In genomic region chr5:179421156-179421895, GRCh38 we compare ENCODE assay signal across 21 cellular contexts.
"Had no signal": no experiment of that assay in that cellular context is flagged by ENCODE, and none has a peak within 500 bp of the region (broad histone marks: within the 10 kb centered on the region; RNA-seq: fewer than 3 reads in every experiment).

No MANE protein-coding gene starts in this region.

- H3K4me1 Mint-ChIP-seq: activated CD4-positive, alpha-beta memory T cell treated with anti-CD3 and anti-CD28 coated beads, Interleukin-2, amount 10 ng/mL, durations not matched to agents 7 days and 5 days; activated CD4-positive, alpha-beta T cell treated with anti-CD3 and anti-CD28 coated beads for 36 hours; stimulated activated naive CD8-positive, alpha-beta T cell treated with anti-CD3 and anti-CD28 coated beads, Interleukin-15, amount 100 ng/mL, for 72 hours had no signal

- H3K9me3 ChIP-seq: colonic mucosa, ovary, right lobe of liver, spleen, testis had no signal

- H3K27me3 ChIP-seq: colonic mucosa, foreskin keratinocyte, ovary, right lobe of liver, testis had no signal

- H3K4me3 Mint-ChIP-seq: activated CD4-positive, alpha-beta memory T cell treated with anti-CD3 and anti-CD28 coated beads, Interleukin-2, amount 10 ng/mL, durations not matched to agents 7 days and 5 days; activated CD4-positive, alpha-beta T cell treated with anti-CD3 and anti-CD28 coated beads for 36 hours; activated naive CD8-positive, alpha-beta T cell; stimulated activated naive CD8-positive, alpha-beta T cell treated with anti-CD3 and anti-CD28 coated beads, Interleukin-15, amount 100 ng/mL, for 72 hours; T-helper 1 cell treated with Interleukin-12 subunit alpha and Interleukin-12 subunit beta and Interleukin-4 antibody, amounts not matched to agents 30 μg/mL and 1 μg/mL, for 36 hours had no signal

- H3K9me3 Mint-ChIP-seq: activated CD4-positive, alpha-beta memory T cell treated with anti-CD3 and anti-CD28 coated beads, Interleukin-2, amount 10 ng/mL, durations not matched to agents 7 days and 5 days; stimulated activated naive CD8-positive, alpha-beta T cell treated with anti-CD3 and anti-CD28 coated beads, Interleukin-15, amount 100 ng/mL, for 72 hours; T-helper 1 cell treated with Interleukin-12 subunit alpha and Interleukin-12 subunit beta and Interleukin-4 antibody, amounts not matched to agents 30 μg/mL and 1 μg/mL, for 36 hours had no signal

- DNase-seq: activated CD4-positive, alpha-beta memory T cell treated with anti-CD3 and anti-CD28 coated beads, Interleukin-2, amount 10 ng/mL, durations not matched to agents 7 days and 5 days; activated CD4-positive, alpha-beta T cell treated with anti-CD3 and anti-CD28 coated beads for 36 hours; activated CD8-positive, alpha-beta memory T cell treated with anti-CD3 and anti-CD28 coated beads, Interleukin-2, amount 50 U/mL, for 4 hours; activated gamma-delta T cell treated with Interleukin-2 at 50 U/mL for 16 hours; activated T-cell treated with anti-CD3 and anti-CD28 coated beads, Interleukin-2, amount 50 U/mL, for 48 hours; amniotic stem cell; caudate nucleus; colonic mucosa; effector CD4-positive, alpha-beta T cell; foreskin keratinocyte; glutamatergic neuron; hypothalamus; mesendoderm; ovary; right lobe of liver; stimulated activated naive CD8-positive, alpha-beta T cell treated with anti-CD3 and anti-CD28 coated beads, Interleukin-15, amount 100 ng/mL, for 72 hours; testis; WERI-Rb-1 had no signal

- H3K27me3 Mint-ChIP-seq: activated CD4-positive, alpha-beta memory T cell treated with anti-CD3 and anti-CD28 coated beads, Interleukin-2, amount 10 ng/mL, durations not matched to agents 7 days and 5 days had no signal

- H3K36me3 Mint-ChIP-seq: activated naive CD8-positive, alpha-beta T cell had no signal

- H3K4me1 ChIP-seq: colonic mucosa, foreskin keratinocyte, right lobe of liver, testis had no signal

- ATAC-seq: activated CD4-positive, alpha-beta T cell treated with anti-CD3 and anti-CD28 coated beads for 36 hours; foreskin keratinocyte; right lobe of liver; stimulated activated naive CD8-positive, alpha-beta T cell treated with anti-CD3 and anti-CD28 coated beads, Interleukin-15, amount 100 ng/mL, for 72 hours had no signal

- H3K27ac Mint-ChIP-seq: activated CD4-positive, alpha-beta memory T cell treated with anti-CD3 and anti-CD28 coated beads, Interleukin-2, amount 10 ng/mL, durations not matched to agents 7 days and 5 days; activated CD4-positive, alpha-beta T cell treated with anti-CD3 and anti-CD28 coated beads for 36 hours; activated naive CD8-positive, alpha-beta T cell; stimulated activated naive CD8-positive, alpha-beta T cell treated with anti-CD3 and anti-CD28 coated beads, Interleukin-15, amount 100 ng/mL, for 72 hours; T-helper 1 cell treated with Interleukin-12 subunit alpha and Interleukin-12 subunit beta and Interleukin-4 antibody, amounts not matched to agents 30 μg/mL and 1 μg/mL, for 36 hours had no signal

- H3K4me3 ChIP-seq: colonic mucosa, ovary, right lobe of liver, spleen, testis had no signal

- H3K36me3 ChIP-seq: colonic mucosa, ovary, right lobe of liver, spleen, WERI-Rb-1 had no signal

- H3K27ac ChIP-seq: colonic mucosa, foreskin keratinocyte, ovary, right lobe of liver, spleen, testis, WERI-Rb-1 had no signal
